ENCODE assay signal across 8 cellular contexts in the genomic region with DNA sequence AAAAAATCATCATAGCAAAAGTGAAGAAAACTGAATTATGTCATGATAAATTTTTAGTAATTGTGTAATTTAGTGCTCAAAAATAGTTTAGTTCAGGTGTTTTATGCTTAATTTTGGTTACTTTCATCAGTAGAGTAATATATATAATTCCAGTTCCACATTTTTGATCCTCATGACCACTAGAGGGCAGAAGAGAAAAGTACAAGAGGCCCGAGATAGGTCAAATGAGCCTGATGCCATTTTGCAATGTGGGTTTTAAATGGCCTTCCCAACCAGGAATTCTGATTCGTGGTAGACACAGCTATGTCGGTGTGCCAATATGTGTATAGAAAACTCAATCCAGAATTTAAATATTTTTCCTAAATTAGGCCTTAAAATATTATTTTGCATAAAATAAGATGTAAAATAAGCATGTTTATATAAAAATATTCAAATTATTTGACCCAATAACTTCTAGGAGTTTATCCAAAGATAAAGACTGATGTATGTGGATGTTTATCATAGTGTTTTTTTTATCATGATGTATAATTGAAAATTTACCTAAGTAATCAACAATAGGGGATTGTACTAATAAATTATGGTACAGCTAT.
A peak's percentile ranks its signal among the peaks of the same experiment; 100 is the strongest.
DNase-seq lines count a peak whose midpoint lies in the region; ATAC-seq and TF ChIP-seq lines count a peak whose summit lies in the region.

No MANE protein-coding gene starts in this region.

- peak; percentile 29 for DNase-seq in COLO829 (ENCODE audit: low spot score)
- DNase-seq in GM20000 (ENCODE audit: low spot score) = peak; percentile 73
- DNase-seq in NCI-H2107 (lab: John Stamatoyannopoulos, UW) = peak; percentile 67
- peak; percentile 54 for DNase-seq in germinal center (ENCODE audit: low spot score)
- no peak for DNase-seq in progenitor cell of endocrine pancreas (ENCODE audit: low spot score, unreplicated experiment)
- no peak for DNase-seq in cerebellar nuclear complex (lab: John Stamatoyannopoulos, UW)

- no peak overlapping the region for H3K27ac ChIP-seq in VCaP

- H3K4me3 Mint-ChIP-seq in progenitor cell of endocrine pancreas (ENCODE audit: low read depth) = no peak overlapping the region

- H3K4me1 Mint-ChIP-seq in progenitor cell of endocrine pancreas (ENCODE audit: low read depth) = no peaks in the 10 kb centered on the region

- H3K9me3 Mint-ChIP-seq in progenitor cell of endocrine pancreas (ENCODE audit: low read depth) = peaks cover under 1% of the 10 kb centered on the region

- no peaks in the 10 kb centered on the region for H3K27me3 Mint-ChIP-seq in progenitor cell of endocrine pancreas

- peak; percentile 45 for TF ChIP-seq CTCF in GM20000 (IDR thresholded peaks at IDR 0.05; ENCODE audit: extremely low read depth, missing control alignments)
- TF ChIP-seq CTCF in VCaP (conservative IDR thresholded peaks at IDR 0.05) = peak; percentile 81
- peak; percentile 87 for TF ChIP-seq CTCF in progenitor cell of endocrine pancreas (IDR thresholded peaks at IDR 0.05; ENCODE audit: unreplicated experiment)

- no peaks in the 10 kb centered on the region for H3K36me3 Mint-ChIP-seq in progenitor cell of endocrine pancreas (ENCODE audit: insufficient read depth)

- H3K27ac Mint-ChIP-seq in progenitor cell of endocrine pancreas = no peak overlapping the region

- no peak for ATAC-seq in GM21360 (IDR thresholded peaks at IDR 0.05; ENCODE audit: unreplicated experiment)

Comparison
In these comparisons a context has a peak if more than half of its experiments do, and no peak if none do; other contexts are left out.
1. DNase-seq: peak in COLO829 (single experiment), GM20000 (single experiment), NCI-H2107 (single experiment) and germinal center (single experiment); none in progenitor cell of endocrine pancreas (single experiment) and cerebellar nuclear complex (0 of 2).
2. Peak in every context shown above with its lines, with median percentiles within 50 percentile points of each other: CTCF ChIP-seq.